Comparison of ENCODE assay signal across 8 cellular contexts in genomic region chr12:121610239-121611149, GRCh38.
DNase-seq lines count a peak whose midpoint lies in the region; ATAC-seq lines count a peak whose summit lies in the region.

No MANE protein-coding gene starts in this region.

- in situ Hi-C loops in HAP-1 (cut with MboI; ENCODE audit: low sequenced_read_pairs), result no loop called here

- peaks cover 3 to 14% of the 10 kb centered on the region in 2 donors for H3K36me3 Mint-ChIP-seq in stimulated activated naive B cell treated with anti-CD40 and anti-IgM and Interleukin-4, amounts not matched to agents 10 μg/mL and 1 μg/mL and 100 μg/mL, for 72 hours

- H3K27me3 Mint-ChIP-seq in stimulated activated naive B cell treated with anti-CD40 and anti-IgM and Interleukin-4, amounts not matched to agents 10 μg/mL and 1 μg/mL and 100 μg/mL, for 72 hours, result no peaks in the 10 kb centered on the region

- DNase-seq in HAP-1 (ENCODE audit: low spot score in 2 of 2), result peak; percentile 76 to 81
- peak; percentile 33 for DNase-seq in astrocyte of the hippocampus (ENCODE audit: low read depth, low spot score)
- DNase-seq in left kidney (ENCODE audit: low read depth, low spot score), result peak; percentile 66
- no peak for DNase-seq in stimulated activated naive B cell treated with anti-CD40 and anti-IgM and Interleukin-4, amounts not matched to agents 10 μg/mL and 1 μg/mL and 100 μg/mL, for 72 hours
- DNase-seq in activated T-cell treated with anti-CD3 and anti-CD28 coated beads for 4 hours, result no peak

- peaks cover 6 to 27% of the 10 kb centered on the region in 2 donors for H3K4me1 Mint-ChIP-seq in stimulated activated naive B cell treated with anti-CD40 and anti-IgM and Interleukin-4, amounts not matched to agents 10 μg/mL and 1 μg/mL and 100 μg/mL, for 72 hours

- no peak for ATAC-seq in stimulated activated naive B cell treated with anti-CD40 and anti-IgM and Interleukin-4, amounts not matched to agents 10 μg/mL and 1 μg/mL and 100 μg/mL, for 72 hours (replicated peaks)
- ATAC-seq in HG03460 (IDR thresholded peaks at IDR 0.05; ENCODE audit: unreplicated experiment) (no peak), GM21381 (IDR thresholded peaks at IDR 0.05; ENCODE audit: unreplicated experiment) (no peak), HG03378 (IDR thresholded peaks at IDR 0.05; ENCODE audit: unreplicated experiment) (no peak)

- H3K27ac Mint-ChIP-seq in stimulated activated naive B cell treated with anti-CD40 and anti-IgM and Interleukin-4, amounts not matched to agents 10 μg/mL and 1 μg/mL and 100 μg/mL, for 72 hours, result peak overlapping the region; percentile 0

- H3K36me3 ChIP-seq in HAP-1 (replicated peaks), result no peaks in the 10 kb centered on the region

- H3K4me3 ChIP-seq in HAP-1, result no peak overlapping the region

- no peaks in the 10 kb centered on the region for H3K27me3 ChIP-seq in HAP-1 (ENCODE audit: low read depth)

- no peaks in the 10 kb centered on the region for H3K9me3 Mint-ChIP-seq in stimulated activated naive B cell treated with anti-CD40 and anti-IgM and Interleukin-4, amounts not matched to agents 10 μg/mL and 1 μg/mL and 100 μg/mL, for 72 hours

- no peak overlapping the region for H3K4me3 Mint-ChIP-seq in stimulated activated naive B cell treated with anti-CD40 and anti-IgM and Interleukin-4, amounts not matched to agents 10 μg/mL and 1 μg/mL and 100 μg/mL, for 72 hours

- H3K9me3 ChIP-seq in HAP-1, result no peaks in the 10 kb centered on the region

- peaks cover 10% of the 10 kb centered on the region for H3K4me1 ChIP-seq in HAP-1

Comparison
In these comparisons a context has a peak if more than half of its experiments do, and no peak if none do; other contexts are left out.
1. DNase-seq: peak in HAP-1 (2 of 2), astrocyte of the hippocampus (single experiment) and left kidney (single experiment); none in stimulated activated naive B cell treated with anti-CD40 and anti-IgM and Interleukin-4, amounts not matched to agents 10 μg/mL and 1 μg/mL and 100 μg/mL, for 72 hours (single experiment) and activated T-cell treated with anti-CD3 and anti-CD28 coated beads for 4 hours (single experiment).